In the genomic region with DNA sequence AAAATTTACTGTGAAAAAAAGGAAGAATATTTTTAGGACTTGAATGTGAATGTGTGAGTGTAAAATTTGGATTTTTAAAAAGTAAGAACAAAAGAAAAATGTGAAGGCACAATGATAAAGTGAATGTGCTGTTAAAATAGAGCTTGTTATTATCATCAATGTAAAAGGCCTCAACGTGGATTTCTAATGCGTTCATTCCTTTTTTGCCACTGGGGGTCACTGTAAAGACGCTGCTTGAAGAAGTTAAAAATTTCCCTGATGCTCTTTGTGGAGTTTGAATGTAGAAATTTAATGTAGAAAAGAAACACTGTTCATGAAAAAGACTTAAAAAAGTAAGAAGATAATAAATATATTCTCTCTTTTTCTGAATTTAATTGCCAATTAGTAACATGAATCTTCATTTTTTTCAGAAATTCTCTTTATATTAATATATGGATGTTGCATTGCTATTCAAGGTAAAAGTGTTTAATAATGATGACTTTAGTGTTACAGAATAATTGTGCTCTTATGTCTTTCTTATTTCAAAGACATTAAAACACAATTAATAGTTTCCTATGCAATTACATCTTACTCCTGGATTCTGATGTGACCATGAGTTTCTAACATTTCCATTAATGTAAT, we compare ENCODE assay signal across 8 cellular contexts.
DNase-seq lines count a peak whose midpoint lies in the region; ATAC-seq, FAIRE-seq and TF ChIP-seq lines count a peak whose summit lies in the region.

No MANE protein-coding gene starts in this region.

- no peaks in the 10 kb centered on the region for H3K27me3 ChIP-seq in CD4-positive, CD25-positive, alpha-beta regulatory T cell (ENCODE audit: control insufficient read depth, insufficient read depth, low read length)
- H3K27me3 ChIP-seq in GM06990 (replicated peaks; ENCODE audit: control insufficient read depth, insufficient read depth, low read length) (no peaks in the 10 kb centered on the region), kidney epithelial cell (ENCODE audit: control insufficient read depth, insufficient read depth, low read length) (no peaks in the 10 kb centered on the region)

- H3K4me3 ChIP-seq in CD4-positive, CD25-positive, alpha-beta regulatory T cell (ENCODE audit: low read depth, low read length): no peak overlapping the region
- H3K4me3 ChIP-seq in GM06990 (replicated peaks; ENCODE audit: low read depth, low read length) (no peak overlapping the region), kidney epithelial cell (ENCODE audit: low read depth, low read length) (no peak overlapping the region)

- no peak overlapping the region for H3K4me3 Mint-ChIP-seq in CD4-positive, CD25-positive, alpha-beta regulatory T cell

- no peak overlapping the region for H3K27ac Mint-ChIP-seq in CD4-positive, CD25-positive, alpha-beta regulatory T cell

- H3K36me3 Mint-ChIP-seq in CD4-positive, CD25-positive, alpha-beta regulatory T cell: no peaks in the 10 kb centered on the region

- H3K4me1 ChIP-seq in CD4-positive, CD25-positive, alpha-beta regulatory T cell (ENCODE audit: control insufficient read depth, insufficient read depth, low read length, poor library complexity, severe bottlenecking): no peaks in the 10 kb centered on the region

- H3K36me3 ChIP-seq in CD4-positive, CD25-positive, alpha-beta regulatory T cell (ENCODE audit: control insufficient read depth, insufficient read depth, low read length): no peaks in the 10 kb centered on the region
- H3K36me3 ChIP-seq in GM06990 (ENCODE audit: control insufficient read depth, insufficient read depth, low read length): no peaks in the 10 kb centered on the region
- peaks cover 1% of the 10 kb centered on the region for H3K36me3 ChIP-seq in kidney epithelial cell (ENCODE audit: control insufficient read depth, insufficient read depth, low read length)

- no peak for ATAC-seq in CD4-positive, CD25-positive, alpha-beta regulatory T cell (ENCODE audit: low read depth in 2 of 2)
- ATAC-seq in GM21526 (IDR thresholded peaks at IDR 0.05; ENCODE audit: low FRiP score, unreplicated experiment) (no peak), GM18909 (IDR thresholded peaks at IDR 0.05; ENCODE audit: poor library complexity, unreplicated experiment) (no peak)

- TF ChIP-seq CTCF in GM06990 (IDR thresholded peaks at IDR 0.05; ENCODE audit: insufficient read depth, low read length, poor library complexity, severe bottlenecking) (peak; percentile 76), kidney epithelial cell (IDR thresholded peaks at IDR 0.05; ENCODE audit: insufficient read depth, low read length, poor library complexity, severe bottlenecking) (peak; percentile 75)

- H3K9me3 ChIP-seq in CD4-positive, CD25-positive, alpha-beta regulatory T cell (ENCODE audit: control insufficient read depth in 2 of 2, low read length in 2 of 2): no peaks in the 10 kb centered on the region

- no peak for FAIRE-seq in urothelium cell line (lab: Jason Lieb, UNC)

- peaks cover 0 to 13% (median 4%) of the 10 kb centered on the region in 4 donors for H3K4me1 Mint-ChIP-seq in CD4-positive, CD25-positive, alpha-beta regulatory T cell

- peak; percentile 7 to 74 (median 42) for DNase-seq in CD4-positive, CD25-positive, alpha-beta regulatory T cell
- no peak for DNase-seq in GM06990 (ENCODE audit: extremely low read depth, insufficient read length)
- peak; percentile 33 for DNase-seq in NCI-H226
- peak; percentile 77 for DNase-seq in astrocyte of the hippocampus (ENCODE audit: low read depth, low spot score)
- DNase-seq in kidney epithelial cell (ENCODE audit: low read depth): no peak
- DNase-seq in urothelium cell line (ENCODE audit: low spot score): peak; percentile 25

- H3K27ac ChIP-seq in CD4-positive, CD25-positive, alpha-beta regulatory T cell (ENCODE audit: insufficient read depth, low read length, poor library complexity, severe bottlenecking): no peak overlapping the region

- H3K27me3 Mint-ChIP-seq in CD4-positive, CD25-positive, alpha-beta regulatory T cell: peaks cover under 1% of the 10 kb centered on the region

- no peaks in the 10 kb centered on the region for H3K9me3 Mint-ChIP-seq in CD4-positive, CD25-positive, alpha-beta regulatory T cell

Comparison
In these comparisons a context has a peak if more than half of its experiments do, and no peak if none do; other contexts are left out.
1. DNase-seq: peak in CD4-positive, CD25-positive, alpha-beta regulatory T cell (3 of 3), NCI-H226 (single experiment), astrocyte of the hippocampus (single experiment) and urothelium cell line (single experiment); none in GM06990 (single experiment) and kidney epithelial cell (single experiment).